In the genomic region with DNA sequence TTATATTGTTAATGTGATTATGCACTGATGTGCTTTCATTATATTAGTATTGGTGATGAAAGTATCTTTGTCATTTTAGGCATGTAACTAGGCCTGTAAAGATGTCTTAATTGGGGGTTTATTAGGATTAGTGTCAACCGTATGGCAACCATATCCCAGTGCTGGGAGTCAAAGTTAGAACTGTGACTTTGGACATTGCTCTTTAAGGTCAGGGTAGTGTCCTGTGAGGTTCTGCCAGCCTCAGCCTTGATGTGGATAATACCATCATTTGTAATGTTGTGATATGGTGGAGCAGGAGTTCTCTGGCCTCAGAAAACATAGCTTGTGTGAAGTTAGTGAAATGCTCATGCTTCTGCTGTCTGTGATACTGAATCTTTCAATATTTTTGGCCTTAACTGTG, we compare ENCODE assay signal across 1 cellular context.
TF ChIP-seq lines count a peak whose summit lies in the region.

No MANE protein-coding gene starts in this region.

TF ChIP-seq in WTC11, 78 proteins besides CTCF, POLR2A, EP300 and RAD21:
- no peak for TF ChIP-seq ATF3 (CRISPR knock-in tag; conservative IDR thresholded peaks at IDR 0.05)
- no peak for TF ChIP-seq FOXK1 (CRISPR knock-in tag; IDR thresholded peaks at IDR 0.05)
- TF ChIP-seq, protein P1, sequence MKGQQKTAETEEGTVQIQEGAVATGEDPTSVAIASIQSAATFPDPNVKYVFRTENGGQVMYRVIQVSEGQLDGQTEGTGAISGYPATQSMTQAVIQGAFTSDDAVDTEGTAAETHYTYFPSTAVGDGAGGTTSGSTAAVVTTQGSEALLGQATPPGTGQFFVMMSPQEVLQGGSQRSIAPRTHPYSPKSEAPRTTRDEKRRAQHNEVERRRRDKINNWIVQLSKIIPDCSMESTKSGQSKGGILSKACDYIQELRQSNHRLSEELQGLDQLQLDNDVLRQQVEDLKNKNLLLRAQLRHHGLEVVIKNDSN (CRISPR knock-in tag; IDR thresholded peaks at IDR 0.05) = no peak
- TF ChIP-seq SP1 (CRISPR knock-in tag; conservative IDR thresholded peaks at IDR 0.05) = no peak
- no peak for TF ChIP-seq RELA (CRISPR knock-in tag; IDR thresholded peaks at IDR 0.05; ENCODE audit: borderline replicate concordance)
- TF ChIP-seq, protein P2, sequence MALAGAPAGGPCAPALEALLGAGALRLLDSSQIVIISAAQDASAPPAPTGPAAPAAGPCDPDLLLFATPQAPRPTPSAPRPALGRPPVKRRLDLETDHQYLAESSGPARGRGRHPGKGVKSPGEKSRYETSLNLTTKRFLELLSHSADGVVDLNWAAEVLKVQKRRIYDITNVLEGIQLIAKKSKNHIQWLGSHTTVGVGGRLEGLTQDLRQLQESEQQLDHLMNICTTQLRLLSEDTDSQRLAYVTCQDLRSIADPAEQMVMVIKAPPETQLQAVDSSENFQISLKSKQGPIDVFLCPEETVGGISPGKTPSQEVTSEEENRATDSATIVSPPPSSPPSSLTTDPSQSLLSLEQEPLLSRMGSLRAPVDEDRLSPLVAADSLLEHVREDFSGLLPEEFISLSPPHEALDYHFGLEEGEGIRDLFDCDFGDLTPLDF (CRISPR knock-in tag; IDR thresholded peaks at IDR 0.05) = no peak
- TF ChIP-seq ZNF138 (CRISPR knock-in tag; conservative IDR thresholded peaks at IDR 0.05) = no peak
- TF ChIP-seq, protein P3, sequence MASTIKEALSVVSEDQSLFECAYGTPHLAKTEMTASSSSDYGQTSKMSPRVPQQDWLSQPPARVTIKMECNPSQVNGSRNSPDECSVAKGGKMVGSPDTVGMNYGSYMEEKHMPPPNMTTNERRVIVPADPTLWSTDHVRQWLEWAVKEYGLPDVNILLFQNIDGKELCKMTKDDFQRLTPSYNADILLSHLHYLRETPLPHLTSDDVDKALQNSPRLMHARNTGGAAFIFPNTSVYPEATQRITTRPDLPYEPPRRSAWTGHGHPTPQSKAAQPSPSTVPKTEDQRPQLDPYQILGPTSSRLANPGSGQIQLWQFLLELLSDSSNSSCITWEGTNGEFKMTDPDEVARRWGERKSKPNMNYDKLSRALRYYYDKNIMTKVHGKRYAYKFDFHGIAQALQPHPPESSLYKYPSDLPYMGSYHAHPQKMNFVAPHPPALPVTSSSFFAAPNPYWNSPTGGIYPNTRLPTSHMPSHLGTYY (CRISPR knock-in tag; IDR thresholded peaks at IDR 0.05) = no peak
- TF ChIP-seq NFE2L1 (CRISPR knock-in tag; IDR thresholded peaks at IDR 0.05) = no peak
- no peak for TF ChIP-seq STAT6 (CRISPR knock-in tag; conservative IDR thresholded peaks at IDR 0.05; ENCODE audit: low read depth)
- no peak for TF ChIP-seq CREB1 (CRISPR knock-in tag; IDR thresholded peaks at IDR 0.05)
- no peak for TF ChIP-seq SMAD3 (CRISPR knock-in tag; IDR thresholded peaks at IDR 0.05; ENCODE audit: borderline replicate concordance)
- TF ChIP-seq ZNF396 (CRISPR knock-in tag; IDR thresholded peaks at IDR 0.05; ENCODE audit: borderline replicate concordance) = no peak
- no peak for TF ChIP-seq ZBTB21 (CRISPR knock-in tag; IDR thresholded peaks at IDR 0.05; ENCODE audit: borderline replicate concordance)
- TF ChIP-seq, protein P4, sequence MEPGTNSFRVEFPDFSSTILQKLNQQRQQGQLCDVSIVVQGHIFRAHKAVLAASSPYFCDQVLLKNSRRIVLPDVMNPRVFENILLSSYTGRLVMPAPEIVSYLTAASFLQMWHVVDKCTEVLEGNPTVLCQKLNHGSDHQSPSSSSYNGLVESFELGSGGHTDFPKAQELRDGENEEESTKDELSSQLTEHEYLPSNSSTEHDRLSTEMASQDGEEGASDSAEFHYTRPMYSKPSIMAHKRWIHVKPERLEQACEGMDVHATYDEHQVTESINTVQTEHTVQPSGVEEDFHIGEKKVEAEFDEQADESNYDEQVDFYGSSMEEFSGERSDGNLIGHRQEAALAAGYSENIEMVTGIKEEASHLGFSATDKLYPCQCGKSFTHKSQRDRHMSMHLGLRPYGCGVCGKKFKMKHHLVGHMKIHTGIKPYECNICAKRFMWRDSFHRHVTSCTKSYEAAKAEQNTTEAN (CRISPR knock-in tag; IDR thresholded peaks at IDR 0.05) = no peak
- no peak for TF ChIP-seq OVOL2 (CRISPR knock-in tag; IDR thresholded peaks at IDR 0.05; ENCODE audit: borderline replicate concordance)
- TF ChIP-seq CBFB (CRISPR knock-in tag; IDR thresholded peaks at IDR 0.05; ENCODE audit: low read depth) = no peak
